ENCODE assay signal across 2 cellular contexts in the genomic region with DNA sequence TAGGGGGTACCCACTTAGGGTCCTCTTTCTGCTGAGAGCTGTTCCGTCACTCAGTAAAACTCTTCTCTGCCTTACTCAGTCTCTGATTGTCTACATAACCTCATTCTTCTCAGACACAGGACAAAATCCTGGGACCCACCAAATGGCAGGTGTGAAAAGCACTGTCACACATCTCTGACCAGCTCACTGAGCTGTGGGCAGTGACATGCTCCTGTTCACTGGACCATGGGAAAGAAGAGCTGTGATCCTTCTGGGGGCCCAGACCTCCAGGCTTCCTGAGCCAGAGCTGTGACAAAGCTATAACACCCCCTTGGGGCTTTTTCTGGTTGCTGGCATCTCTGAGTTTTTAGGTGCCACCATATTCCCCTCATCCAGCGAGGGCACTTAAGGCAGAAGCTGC.
TF ChIP-seq lines count a peak whose summit lies in the region.

No MANE protein-coding gene starts in this region.

TF ChIP-seq in HEK293, 187 proteins besides CTCF, POLR2A, EP300 and RAD21 (continued from another document):
- TF ChIP-seq, protein P1, sequence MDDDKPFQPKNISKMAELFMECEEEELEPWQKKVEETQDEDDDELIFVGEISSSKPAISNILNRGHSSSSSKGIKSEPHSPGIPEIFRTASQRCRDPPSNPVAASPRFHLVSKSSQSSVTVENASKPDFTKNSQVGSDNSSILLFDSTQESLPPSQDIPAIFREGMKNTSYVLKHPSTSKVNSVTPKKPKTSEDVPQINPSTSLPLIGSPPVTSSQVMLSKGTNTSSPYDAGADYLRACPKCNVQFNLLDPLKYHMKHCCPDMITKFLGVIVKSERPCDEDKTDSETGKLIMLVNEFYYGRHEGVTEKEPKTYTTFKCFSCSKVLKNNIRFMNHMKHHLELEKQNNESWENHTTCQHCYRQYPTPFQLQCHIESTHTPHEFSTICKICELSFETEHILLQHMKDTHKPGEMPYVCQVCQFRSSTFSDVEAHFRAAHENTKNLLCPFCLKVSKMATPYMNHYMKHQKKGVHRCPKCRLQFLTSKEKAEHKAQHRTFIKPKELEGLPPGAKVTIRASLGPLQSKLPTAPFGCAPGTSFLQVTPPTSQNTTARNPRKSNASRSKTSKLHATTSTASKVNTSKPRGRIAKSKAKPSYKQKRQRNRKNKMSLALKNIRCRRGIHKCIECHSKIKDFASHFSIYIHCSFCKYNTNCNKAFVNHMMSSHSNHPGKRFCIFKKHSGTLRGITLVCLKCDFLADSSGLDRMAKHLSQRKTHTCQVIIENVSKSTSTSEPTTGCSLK (tag by site-specific recombination; IDR thresholded peaks at IDR 0.05): no peak
- no peak for TF ChIP-seq ZBTB26 (tag by site-specific recombination; optimal IDR thresholded peaks at IDR 0.05)

TF ChIP-seq in GM12878, 131 proteins besides CTCF, POLR2A, EP300 and RAD21 (continued from another document):
- TF ChIP-seq ZBTB4 (CRISPR knock-in tag; IDR thresholded peaks at IDR 0.05) (no peak), SMAD1 (IDR thresholded peaks at IDR 0.05; ENCODE audit: low read depth, partially characterized antibody) (no peak), ZZZ3 (IDR thresholded peaks at IDR 0.05; ENCODE audit: control insufficient read depth, insufficient read length, low read depth) (no peak), MTA2 (IDR thresholded peaks at IDR 0.05; ENCODE audit: low read depth) (no peak), NFXL1 (IDR thresholded peaks at IDR 0.05; ENCODE audit: borderline replicate concordance) (no peak), RELA (IDR thresholded peaks at IDR 0.05; ENCODE audit: borderline replicate concordance, partially characterized antibody) (no peak), BACH1 (IDR thresholded peaks at IDR 0.05; ENCODE audit: borderline replicate concordance) (no peak), FOXK2 (IDR thresholded peaks at IDR 0.05) (no peak), NR2C2 (IDR thresholded peaks at IDR 0.05; ENCODE audit: borderline replicate concordance, control insufficient read depth, insufficient read length, low read depth) (no peak), EED (IDR thresholded peaks at IDR 0.05; ENCODE audit: low read depth) (no peak), TCF7 (IDR thresholded peaks at IDR 0.05; ENCODE audit: borderline replicate concordance) (no peak)
- TF ChIP-seq, protein P2, sequence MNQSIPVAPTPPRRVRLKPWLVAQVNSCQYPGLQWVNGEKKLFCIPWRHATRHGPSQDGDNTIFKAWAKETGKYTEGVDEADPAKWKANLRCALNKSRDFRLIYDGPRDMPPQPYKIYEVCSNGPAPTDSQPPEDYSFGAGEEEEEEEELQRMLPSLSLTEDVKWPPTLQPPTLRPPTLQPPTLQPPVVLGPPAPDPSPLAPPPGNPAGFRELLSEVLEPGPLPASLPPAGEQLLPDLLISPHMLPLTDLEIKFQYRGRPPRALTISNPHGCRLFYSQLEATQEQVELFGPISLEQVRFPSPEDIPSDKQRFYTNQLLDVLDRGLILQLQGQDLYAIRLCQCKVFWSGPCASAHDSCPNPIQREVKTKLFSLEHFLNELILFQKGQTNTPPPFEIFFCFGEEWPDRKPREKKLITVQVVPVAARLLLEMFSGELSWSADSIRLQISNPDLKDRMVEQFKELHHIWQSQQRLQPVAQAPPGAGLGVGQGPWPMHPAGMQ (IDR thresholded peaks at IDR 0.05; ENCODE audit: borderline replicate concordance): no peak
- TF ChIP-seq, protein P3, sequence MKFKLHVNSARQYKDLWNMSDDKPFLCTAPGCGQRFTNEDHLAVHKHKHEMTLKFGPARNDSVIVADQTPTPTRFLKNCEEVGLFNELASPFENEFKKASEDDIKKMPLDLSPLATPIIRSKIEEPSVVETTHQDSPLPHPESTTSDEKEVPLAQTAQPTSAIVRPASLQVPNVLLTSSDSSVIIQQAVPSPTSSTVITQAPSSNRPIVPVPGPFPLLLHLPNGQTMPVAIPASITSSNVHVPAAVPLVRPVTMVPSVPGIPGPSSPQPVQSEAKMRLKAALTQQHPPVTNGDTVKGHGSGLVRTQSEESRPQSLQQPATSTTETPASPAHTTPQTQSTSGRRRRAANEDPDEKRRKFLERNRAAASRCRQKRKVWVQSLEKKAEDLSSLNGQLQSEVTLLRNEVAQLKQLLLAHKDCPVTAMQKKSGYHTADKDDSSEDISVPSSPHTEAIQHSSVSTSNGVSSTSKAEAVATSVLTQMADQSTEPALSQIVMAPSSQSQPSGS (IDR thresholded peaks at IDR 0.05; ENCODE audit: low read length): no peak
